Comparison of ENCODE assay signal across 34 cellular contexts in the genomic region with DNA sequence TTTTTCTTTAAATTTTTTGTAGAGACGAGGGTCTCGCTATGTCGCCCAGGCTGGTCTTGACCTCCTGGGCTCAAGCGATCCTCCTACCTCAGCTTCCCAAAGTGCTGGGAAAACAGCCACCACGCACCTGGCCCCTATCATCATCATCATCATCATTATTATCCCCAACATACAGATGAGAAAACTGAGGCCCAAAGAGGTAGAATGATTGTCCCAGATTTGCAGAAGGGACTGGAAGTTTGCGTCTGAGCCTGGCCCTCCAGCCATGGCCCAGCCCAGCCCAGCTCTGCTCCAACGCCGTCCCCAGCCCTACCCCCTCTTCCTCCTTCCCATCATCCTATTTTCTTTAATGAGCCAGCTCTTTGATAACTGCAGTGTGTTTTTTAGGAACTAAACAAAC. TPM values are rescaled to one million over a fixed set of nuclear protein-coding genes. Genes with fewer than 3 reads are reported as not detected.
"Had no signal": no experiment of that assay in that cellular context is flagged by ENCODE, and none has a peak within 500 bp of the region (broad histone marks: within the 10 kb centered on the region; RNA-seq: fewer than 3 reads in every experiment).

No MANE protein-coding gene starts in this region.

- FAIRE-seq: astrocyte, bronchial epithelial cell had no signal

- H3K4me1 ChIP-seq: adrenal gland, ascending aorta, body of pancreas, breast epithelium had no signal

- ATAC-seq: activated naive CD4-positive, alpha-beta T cell treated with anti-CD3 and anti-CD28 coated beads, Interleukin-2, amount 50 U/mL, for 72 hours; activated naive CD8-positive, alpha-beta T cell treated with anti-CD3 and anti-CD28 coated beads, Interleukin-2, amount 50 U/mL, for 24 hours; activated T-cell treated with anti-CD3 and anti-CD28 coated beads, Interleukin-2, amount 50 U/mL, for 4 hours; activated T-cell treated with anti-CD3 and anti-CD28 coated beads, Interleukin-2, amount 50 U/mL, for 72 hours; activated T-helper 17 cell treated with anti-CD3 and anti-CD28 coated beads, Interleukin-2, amount 50 U/mL, for 72 hours; body of pancreas had no signal

- H3K9me3 ChIP-seq: adrenal gland, ascending aorta, body of pancreas, breast epithelium had no signal

- H3K36me3 ChIP-seq: adrenal gland, ascending aorta, brain microvascular endothelial cell, breast epithelium, cardiac muscle cell had no signal

- H3K27me3 ChIP-seq: adrenal gland, ascending aorta, body of pancreas, brain microvascular endothelial cell, cardiac muscle cell had no signal

- H3K4me3 ChIP-seq: adrenal gland, ascending aorta, body of pancreas, breast epithelium, cardiac muscle cell had no signal

- DNase-seq: activated effector memory CD4-positive, alpha-beta T cell treated with anti-CD3 and anti-CD28 coated beads, Interleukin-2, amount 50 U/mL, for 16 hours; activated effector memory CD4-positive, alpha-beta T cell treated with Interleukin-2 at 50 U/mL for 16 hours; activated gamma-delta T cell; activated gamma-delta T cell treated with Interleukin-2 at 50 U/mL for 16 hours; activated naive CD4-positive, alpha-beta T cell; activated naive CD4-positive, alpha-beta T cell treated with anti-CD3 and anti-CD28 coated beads for 36 hours; activated naive CD4-positive, alpha-beta T cell treated with anti-CD3 and anti-CD28 coated beads, Interleukin-2, amount 10 ng/mL, durations not matched to agents 7 days and 5 days; activated naive CD4-positive, alpha-beta T cell treated with anti-CD3 and anti-CD28 coated beads, Interleukin-2, amount 50 U/mL, for 16 hours; activated naive CD4-positive, alpha-beta T cell treated with Interleukin-2 at 50 U/mL for 16 hours; activated naive CD8-positive, alpha-beta T cell treated with anti-CD3 and anti-CD28 coated beads for 36 hours; activated naive CD8-positive, alpha-beta T cell treated with anti-CD3 and anti-CD28 coated beads, Interleukin-2, amount 10 ng/mL, durations not matched to agents 7 days and 5 days; activated naive CD8-positive, alpha-beta T cell treated with anti-CD3 and anti-CD28 coated beads, Interleukin-2, amount 50 U/mL, for 24 hours; activated T-cell treated with anti-CD3 and anti-CD28 coated beads, Interleukin-2, amount 50 U/mL, for 1 hour; activated T-cell treated with anti-CD3 and anti-CD28 coated beads, Interleukin-2, amount 50 U/mL, for 24 hours; activated T-cell treated with anti-CD3 and anti-CD28 coated beads, Interleukin-2, amount 50 U/mL, for 4 hours; activated T-cell treated with anti-CD3 and anti-CD28 coated beads, Interleukin-2, amount 50 U/mL, for 48 hours; activated T-cell treated with anti-CD3 and anti-CD28 coated beads, Interleukin-2, amount 50 U/mL, for 72 hours; adrenal gland; amniotic stem cell; amygdala; anterior cingulate cortex; aorta; body of pancreas; brain microvascular endothelial cell; central memory CD4-positive, alpha-beta T cell; cerebellar nuclear complex had no signal

- H3K27ac ChIP-seq: adrenal gland, ascending aorta, body of pancreas, brain microvascular endothelial cell, breast epithelium, cardiac muscle cell had no signal

RNA-seq across cellular contexts. Expression of gene TMEM130, which starts 34.9 kb away (rescaled TPM):
- total RNA-seq: activated naive CD4-positive, alpha-beta T cell treated with anti-CD3 and anti-CD28 coated beads, Interleukin-2, amount 50 U/mL, for 72 hours; activated naive CD8-positive, alpha-beta T cell treated with anti-CD3 and anti-CD28 coated beads for 36 hours; activated naive CD8-positive, alpha-beta T cell treated with anti-CD3 and anti-CD28 coated beads, Interleukin-2, amount 10 ng/mL, durations not matched to agents 7 days and 5 days; activated T-cell treated with anti-CD3 and anti-CD28 coated beads, Interleukin-2, amount 50 U/mL, for 4 hours; activated T-helper 17 cell treated with anti-CD3 and anti-CD28 coated beads, Interleukin-2, amount 50 U/mL, for 72 hours; activated T-helper 2 cell treated with anti-CD3 and anti-CD28 coated beads, Interferon-gamma antibody, Interleukin-2, Interleukin-4, amounts not matched to agents 10 μg/mL and 5 μg/mL and 100 μg/mL, durations not matched to agents 14 hours and 24 hours and 36 hours; bronchial epithelial cell had no signal
